ENCODE assay signal across 26 cellular contexts in genomic region chr1:115400891-115401290, GRCh38.
DNase-seq lines count a peak whose midpoint lies in the region; TF ChIP-seq lines count a peak whose summit lies in the region.
"Had no signal": no experiment of that assay in that cellular context is flagged by ENCODE, and none has a peak within 500 bp of the region (broad histone marks: within the 10 kb centered on the region; RNA-seq: fewer than 3 reads in every experiment).

No MANE protein-coding gene starts in this region.

- H3K4me1 ChIP-seq in Karpas-422 (ENCODE audit: low read length) (no peaks in the 10 kb centered on the region), parathyroid adenoma (no peaks in the 10 kb centered on the region), hepatocyte (ENCODE audit: insufficient read depth) (no peaks in the 10 kb centered on the region)
- H3K4me1 ChIP-seq: breast epithelium had no signal

- WGBS in hepatocyte (ENCODE audit: low lambda C conversion rate, missing lambda C conversion rate): 100% methylated on average over 1 of the region's 1 CpG

- no peak overlapping the region for H3K4me3 ChIP-seq in Karpas-422 (ENCODE audit: low read length)
- H3K4me3 ChIP-seq in parathyroid adenoma (ENCODE audit: low read depth, low read length): no peak overlapping the region
- no peak overlapping the region for H3K4me3 ChIP-seq in hepatocyte
- H3K4me3 ChIP-seq: breast epithelium, smooth muscle cell, thoracic aorta had no signal

- no peaks in the 10 kb centered on the region for H3K9me3 Mint-ChIP-seq in glutamatergic neuron (ENCODE audit: unreplicated experiment)
- H3K9me3 Mint-ChIP-seq: activated naive CD8-positive, alpha-beta T cell treated with anti-CD3 and anti-CD28 coated beads for 36 hours; CD4-positive, alpha-beta T cell had no signal

- no peak overlapping the region for H3K27ac ChIP-seq in Karpas-422 (ENCODE audit: low read length)
- H3K27ac ChIP-seq in parathyroid adenoma: peak overlapping the region; percentile 39
- no peak overlapping the region for H3K27ac ChIP-seq in hepatocyte
- H3K27ac ChIP-seq: breast epithelium, thoracic aorta had no signal

- H3K4me2 ChIP-seq in Karpas-422 (ENCODE audit: low read depth, low read length, poor library complexity, severe bottlenecking) (no peak overlapping the region), parathyroid adenoma (ENCODE audit: low read length) (no peak overlapping the region), hepatocyte (no peak overlapping the region)
- H3K4me2 ChIP-seq: smooth muscle cell had no signal

- H3K27me3 ChIP-seq in Karpas-422 (ENCODE audit: low read length) (no peaks in the 10 kb centered on the region), parathyroid adenoma (ENCODE audit: control insufficient read depth, insufficient read depth, low read length) (no peaks in the 10 kb centered on the region), hepatocyte (no peaks in the 10 kb centered on the region)
- H3K27me3 ChIP-seq: breast epithelium had no signal

- H3K9me3 ChIP-seq in Karpas-422 (ENCODE audit: low read length) (no peaks in the 10 kb centered on the region), parathyroid adenoma (ENCODE audit: control insufficient read depth, low read length) (no peaks in the 10 kb centered on the region), hepatocyte (ENCODE audit: low read depth) (no peaks in the 10 kb centered on the region)
- H3K9me3 ChIP-seq: breast epithelium, thoracic aorta had no signal

- H3K9me2 ChIP-seq in Karpas-422 (replicated peaks; ENCODE audit: insufficient read depth, low read length) (no peaks in the 10 kb centered on the region), hepatocyte (replicated peaks; ENCODE audit: insufficient read depth) (no peaks in the 10 kb centered on the region)

- no peak overlapping the region for H3K9ac ChIP-seq in Karpas-422 (ENCODE audit: low read length)
- H3K9ac ChIP-seq in parathyroid adenoma: no peak overlapping the region

- no peaks in the 10 kb centered on the region for H3K36me3 ChIP-seq in Karpas-422 (ENCODE audit: insufficient read depth, low read length)
- no peaks in the 10 kb centered on the region for H3K36me3 ChIP-seq in parathyroid adenoma (ENCODE audit: control insufficient read depth, insufficient read depth, low read length)
- H3K36me3 ChIP-seq in hepatocyte (replicated peaks; ENCODE audit: insufficient read depth, low read depth): no peaks in the 10 kb centered on the region
- H3K36me3 ChIP-seq: breast epithelium, thoracic aorta had no signal

- DNase-seq in NCI-H510A treated with DMSO at 0.1 percent for 48 hours (lab: John Stamatoyannopoulos, UW): peak; percentile 19
- DNase-seq in NCI-H510A (lab: John Stamatoyannopoulos, UW): no peak
- peak; percentile 42 for DNase-seq in Karpas-422
- DNase-seq in RKO (ENCODE audit: low spot score): peak; percentile 37
- no peak for DNase-seq in D341Med (ENCODE audit: low spot score)
- no peak for DNase-seq in glutamatergic neuron
- DNase-seq in hepatocyte (ENCODE audit: low spot score): no peak
- DNase-seq: activated CD8-positive, alpha-beta memory T cell treated with anti-CD3 and anti-CD28 coated beads for 24 hours; activated effector memory CD4-positive, alpha-beta T cell treated with Interleukin-2 at 50 U/mL for 16 hours; activated naive CD8-positive, alpha-beta T cell treated with anti-CD3 and anti-CD28 coated beads for 36 hours; activated T-cell treated with anti-CD3 and anti-CD28 coated beads for 4 hours; AML-193; anterior cingulate cortex; CD4-positive, alpha-beta T cell; H7; KG1; left ventricle myocardium superior; NCI-H526; posterior cingulate gyrus; right cardiac atrium; stimulated activated naive CD8-positive, alpha-beta T cell treated with anti-CD3 and anti-CD28 coated beads, Interleukin-15, Interleukin-2, amounts not matched to agents 100 U/mL and 50 U/mL, for 24 hours; SW 1271 had no signal

- H3K4me3 Mint-ChIP-seq in glutamatergic neuron (ENCODE audit: unreplicated experiment): no peak overlapping the region
- H3K4me3 Mint-ChIP-seq: activated naive CD8-positive, alpha-beta T cell treated with anti-CD3 and anti-CD28 coated beads for 36 hours; CD4-positive, alpha-beta T cell had no signal

- no peaks in the 10 kb centered on the region for H3K27me3 Mint-ChIP-seq in glutamatergic neuron (ENCODE audit: unreplicated experiment)

- no peaks in the 10 kb centered on the region for H3K36me3 Mint-ChIP-seq in glutamatergic neuron (ENCODE audit: unreplicated experiment)
- H3K36me3 Mint-ChIP-seq: activated naive CD8-positive, alpha-beta T cell treated with anti-CD3 and anti-CD28 coated beads for 36 hours had no signal

- no peak for TF ChIP-seq CTCF in parathyroid adenoma (IDR thresholded peaks at IDR 0.05)
- no peak for TF ChIP-seq CTCF in glutamatergic neuron (IDR thresholded peaks at IDR 0.05; ENCODE audit: partially characterized antibody, unreplicated experiment)
- TF ChIP-seq CTCF in hepatocyte (IDR thresholded peaks at IDR 0.05; ENCODE audit: poor library complexity): no peak

- H3K79me2 ChIP-seq in Karpas-422 (ENCODE audit: low read length): no peaks in the 10 kb centered on the region
- H3K79me2 ChIP-seq in parathyroid adenoma: no peaks in the 10 kb centered on the region
- no peaks in the 10 kb centered on the region for H3K79me2 ChIP-seq in hepatocyte

- H4K20me1 ChIP-seq in Karpas-422 (ENCODE audit: insufficient read depth, low read depth, low read length) (no peaks in the 10 kb centered on the region), hepatocyte (ENCODE audit: insufficient read depth, poor library complexity, severe bottlenecking) (no peaks in the 10 kb centered on the region)

- no peaks in the 10 kb centered on the region for H3K4me1 Mint-ChIP-seq in glutamatergic neuron (ENCODE audit: low read depth, unreplicated experiment)
- H3K4me1 Mint-ChIP-seq: activated naive CD8-positive, alpha-beta T cell treated with anti-CD3 and anti-CD28 coated beads for 36 hours had no signal

- no peak overlapping the region for H3K27ac Mint-ChIP-seq in glutamatergic neuron (ENCODE audit: unreplicated experiment)
- H3K27ac Mint-ChIP-seq: activated naive CD8-positive, alpha-beta T cell treated with anti-CD3 and anti-CD28 coated beads for 36 hours; CD4-positive, alpha-beta T cell had no signal

- H2AFZ ChIP-seq in Karpas-422 (ENCODE audit: low read length) (no peak overlapping the region), parathyroid adenoma (peak overlapping the region; percentile 5), hepatocyte (no peak overlapping the region)

Comparison
In these comparisons a context has a peak if more than half of its experiments do, and no peak if none do; other contexts are left out.
1. DNase-seq: peak in NCI-H510A treated with DMSO at 0.1 percent for 48 hours (single experiment), Karpas-422 (single experiment) and RKO (single experiment); none in NCI-H510A (single experiment), D341Med (single experiment), glutamatergic neuron (single experiment) and hepatocyte (single experiment).